Comparison of ENCODE assay signal across 12 cellular contexts in genomic region chr13:39501711-39502324, GRCh38.
DNase-seq lines count a peak whose midpoint lies in the region; ATAC-seq and TF ChIP-seq lines count a peak whose summit lies in the region.
"Had no signal": no experiment of that assay in that cellular context is flagged by ENCODE, and none has a peak within 500 bp of the region (broad histone marks: within the 10 kb centered on the region; RNA-seq: fewer than 3 reads in every experiment).

No MANE protein-coding gene starts in this region.

- H3K9me3 ChIP-seq in upper lobe of right lung: no peaks in the 10 kb centered on the region

- intact Hi-C loops in upper lobe of right lung (cut with DNase I): no loop called here

- H3K27me3 Mint-ChIP-seq in brain: peaks cover 3% of the 10 kb centered on the region
- peaks cover 3% of the 10 kb centered on the region for H3K27me3 Mint-ChIP-seq in activated naive CD8-positive, alpha-beta T cell treated with anti-CD3 and anti-CD28 coated beads for 36 hours

- H3K4me3 ChIP-seq in upper lobe of right lung: no peak overlapping the region

- peaks cover 14% of the 10 kb centered on the region for H3K4me1 ChIP-seq in upper lobe of right lung

- peak overlapping the region in 1 of 5 experiments; percentile 13 for H3K4me3 Mint-ChIP-seq in brain
- H3K4me3 Mint-ChIP-seq in activated naive CD8-positive, alpha-beta T cell treated with anti-CD3 and anti-CD28 coated beads for 36 hours: no peak overlapping the region
- H3K4me3 Mint-ChIP-seq: activated naive CD8-positive, alpha-beta T cell; T-helper 1 cell treated with Interleukin-12 subunit alpha and Interleukin-12 subunit beta and Interleukin-4 antibody, amounts not matched to agents 30 μg/mL and 1 μg/mL, for 36 hours had no signal

- H3K27ac Mint-ChIP-seq in brain: peak overlapping the region in 4 of 5 experiments; percentile 3 to 70 (median 36)
- H3K27ac Mint-ChIP-seq in activated naive CD8-positive, alpha-beta T cell treated with anti-CD3 and anti-CD28 coated beads for 36 hours: no peak overlapping the region
- H3K27ac Mint-ChIP-seq: activated naive CD8-positive, alpha-beta T cell; T-helper 1 cell treated with Interleukin-12 subunit alpha and Interleukin-12 subunit beta and Interleukin-4 antibody, amounts not matched to agents 30 μg/mL and 1 μg/mL, for 36 hours had no signal

- ATAC-seq in upper lobe of right lung: peak; percentile 93

- H3K36me3 Mint-ChIP-seq in brain: peaks cover 4% of the 10 kb centered on the region
- no peaks in the 10 kb centered on the region for H3K36me3 Mint-ChIP-seq in activated naive CD8-positive, alpha-beta T cell treated with anti-CD3 and anti-CD28 coated beads for 36 hours
- H3K36me3 Mint-ChIP-seq: activated naive CD8-positive, alpha-beta T cell had no signal

- no peaks in the 10 kb centered on the region for H3K36me3 ChIP-seq in upper lobe of right lung

- TF ChIP-seq CTCF in brain (conservative IDR thresholded peaks at IDR 0.05): no peak
- no peak for TF ChIP-seq CTCF in upper lobe of right lung (IDR thresholded peaks at IDR 0.05)

- H3K27me3 ChIP-seq in upper lobe of right lung: no peaks in the 10 kb centered on the region

- peaks cover 82% of the 10 kb centered on the region for H3K4me1 Mint-ChIP-seq in brain
- H3K4me1 Mint-ChIP-seq in activated naive CD8-positive, alpha-beta T cell treated with anti-CD3 and anti-CD28 coated beads for 36 hours: no peaks in the 10 kb centered on the region

- no peak overlapping the region for H3K27ac ChIP-seq in upper lobe of right lung

- DNase-seq in NCI-H1417 (lab: John Stamatoyannopoulos, UW) (peak in 2 of 3 experiments; percentile 14 to 21), NCI-H1417 treated with DMSO at 0.1 percent for 48 hours (lab: John Stamatoyannopoulos, UW) (no peak), islet precursor cell (peak; percentile 97), upper lobe of right lung (peak; percentile 64), NCI-H510A treated with DMSO at 0.1 percent for 48 hours (lab: John Stamatoyannopoulos, UW) (no peak), NCI-H1092 treated with DMSO at 0.1 percent for 48 hours (lab: John Stamatoyannopoulos, UW) (no peak)
- DNase-seq in activated naive CD8-positive, alpha-beta T cell treated with anti-CD3 and anti-CD28 coated beads for 36 hours: no peak
- DNase-seq: mammary epithelial cell, NCI-H510A had no signal

- H3K9me3 Mint-ChIP-seq in brain: no peaks in the 10 kb centered on the region
- H3K9me3 Mint-ChIP-seq in activated naive CD8-positive, alpha-beta T cell treated with anti-CD3 and anti-CD28 coated beads for 36 hours: no peaks in the 10 kb centered on the region
- H3K9me3 Mint-ChIP-seq: T-helper 1 cell treated with Interleukin-12 subunit alpha and Interleukin-12 subunit beta and Interleukin-4 antibody, amounts not matched to agents 30 μg/mL and 1 μg/mL, for 36 hours had no signal

Comparison
In these comparisons a context has a peak if more than half of its experiments do, and no peak if none do; other contexts are left out.
1. DNase-seq: peak in NCI-H1417 (2 of 3), islet precursor cell (single experiment) and upper lobe of right lung (single experiment); none in NCI-H1417 treated with DMSO at 0.1 percent for 48 hours (single experiment), NCI-H510A treated with DMSO at 0.1 percent for 48 hours (single experiment), NCI-H1092 treated with DMSO at 0.1 percent for 48 hours (single experiment) and activated naive CD8-positive, alpha-beta T cell treated with anti-CD3 and anti-CD28 coated beads for 36 hours (single experiment).